In genomic region chr5:6829150-6829784, GRCh38 we compare ENCODE assay signal across 9 cellular contexts.
A peak's percentile ranks its signal among the peaks of the same experiment; 100 is the strongest.
DNase-seq lines count a peak whose midpoint lies in the region; ATAC-seq and TF ChIP-seq lines count a peak whose summit lies in the region.
"Had no signal": no experiment of that assay in that cellular context is flagged by ENCODE, and none has a peak within 500 bp of the region (broad histone marks: within the 10 kb centered on the region; RNA-seq: fewer than 3 reads in every experiment).

No MANE protein-coding gene starts in this region.

- no peak overlapping the region for H3K4me3 ChIP-seq in neural progenitor cell
- H3K4me3 ChIP-seq in right atrium auricular region, result no peak overlapping the region

- no peak overlapping the region for H3K4me2 ChIP-seq in neural progenitor cell

- H3K4me1 ChIP-seq in neural progenitor cell (no peaks in the 10 kb centered on the region), right atrium auricular region (peaks cover 0 to 9% of the 10 kb centered on the region in 2 donors)

- H3K36me3 ChIP-seq in neural progenitor cell (no peaks in the 10 kb centered on the region), right atrium auricular region (no peaks in the 10 kb centered on the region)

- no peak overlapping the region for H3K27ac ChIP-seq in neural progenitor cell
- H3K27ac ChIP-seq in right atrium auricular region, result no peak overlapping the region

- H3K27me3 ChIP-seq in neural progenitor cell (no peaks in the 10 kb centered on the region), right atrium auricular region (no peaks in the 10 kb centered on the region)

- H3K36me3 Mint-ChIP-seq in neural progenitor cell, result no peaks in the 10 kb centered on the region

- peak; percentile 3 for DNase-seq in Caki2 (ENCODE audit: low read depth)
- DNase-seq in GM20000 (ENCODE audit: low spot score), result peak; percentile 40
- peak; percentile 12 for DNase-seq in central memory CD4-positive, alpha-beta T cell
- no peak for DNase-seq in neural progenitor cell (ENCODE audit: low spot score)
- DNase-seq in KBM-7, result no peak
- no peak for DNase-seq in right atrium auricular region (ENCODE audit: low spot score)
- no peak for DNase-seq in NCI-H2227 (lab: John Stamatoyannopoulos, UW; ENCODE audit: unreplicated experiment)

- no peaks in the 10 kb centered on the region for H3F3A ChIP-seq in neural progenitor cell (ENCODE audit: low read depth)

- peak; percentile 70 for ATAC-seq in HG03460 (IDR thresholded peaks at IDR 0.05; ENCODE audit: unreplicated experiment)

- H3K27ac Mint-ChIP-seq in neural progenitor cell, result no peak overlapping the region

- peaks cover 6% of the 10 kb centered on the region for H3K27me3 Mint-ChIP-seq in neural progenitor cell (ENCODE audit: insufficient read depth, low read depth)

- no peak overlapping the region for H3K4me3 Mint-ChIP-seq in neural progenitor cell
- H3K4me3 Mint-ChIP-seq: neural crest cell had no signal

- TF ChIP-seq CTCF in GM20000 (IDR thresholded peaks at IDR 0.05; ENCODE audit: extremely low read depth, missing control alignments), result no peak
- TF ChIP-seq CTCF in neural progenitor cell (IDR thresholded peaks at IDR 0.05), result no peak
- TF ChIP-seq CTCF in right atrium auricular region (IDR thresholded peaks at IDR 0.05), result no peak

- H3K9ac ChIP-seq in neural progenitor cell, result no peak overlapping the region

- in situ Hi-C loops in Caki2 (cut with HindIII; ENCODE audit: low pct_unique_long_range_greater_than_20kb, low sequenced_read_pairs) (no loop called here), KBM-7 (cut with MboI; ENCODE audit: low pct_unique_long_range_greater_than_20kb, low sequenced_read_pairs) (no loop called here)

- no peak overlapping the region for H2AFZ ChIP-seq in neural progenitor cell (replicated peaks)

- H4K20me1 ChIP-seq in neural progenitor cell (ENCODE audit: low read depth), result no peaks in the 10 kb centered on the region

- H3K9me3 Mint-ChIP-seq in neural progenitor cell, result peaks cover 4% of the 10 kb centered on the region

- H3K79me2 ChIP-seq in neural progenitor cell (ENCODE audit: low read depth), result no peaks in the 10 kb centered on the region

- H3K9me3 ChIP-seq in neural progenitor cell (ENCODE audit: low read depth) (no peaks in the 10 kb centered on the region), right atrium auricular region (no peaks in the 10 kb centered on the region)

- H3K4me1 Mint-ChIP-seq in neural progenitor cell, result peaks cover 9% of the 10 kb centered on the region

Comparison
In these comparisons a context has a peak if more than half of its experiments do, and no peak if none do; other contexts are left out.
1. DNase-seq: peak in Caki2 (single experiment), GM20000 (single experiment) and central memory CD4-positive, alpha-beta T cell (single experiment); none in neural progenitor cell (single experiment), KBM-7 (single experiment), right atrium auricular region (single experiment) and NCI-H2227 (single experiment).